Comparison of ENCODE assay signal across 1 cellular context in genomic region chr1:163864207-163864606, GRCh38.
TF ChIP-seq lines count a peak whose summit lies in the region.

No MANE protein-coding gene starts in this region.

TF ChIP-seq in GM23338, 12 proteins besides CTCF, POLR2A, EP300 and RAD21 (continued from another document):
- TF ChIP-seq ZNF462 (CRISPR knock-in tag; IDR thresholded peaks at IDR 0.05) = no peak
- TF ChIP-seq EZH2phosphoT487 (IDR thresholded peaks at IDR 0.05; ENCODE audit: unreplicated experiment) = no peak
- no peak for TF ChIP-seq STAT1 (IDR thresholded peaks at IDR 0.05; ENCODE audit: unreplicated experiment)
- no peak for TF ChIP-seq ETS1 (IDR thresholded peaks at IDR 0.05)
- TF ChIP-seq POLR2AphosphoS5 (IDR thresholded peaks at IDR 0.05; ENCODE audit: low read depth) = no peak
- TF ChIP-seq JUNB (IDR thresholded peaks at IDR 0.05; ENCODE audit: unreplicated experiment) = no peak
- no peak for TF ChIP-seq NANOG (IDR thresholded peaks at IDR 0.05; ENCODE audit: borderline replicate concordance)
- no peak for TF ChIP-seq CREB1 (CRISPR knock-in tag; IDR thresholded peaks at IDR 0.05; ENCODE audit: low read depth)
